In the genomic region with DNA sequence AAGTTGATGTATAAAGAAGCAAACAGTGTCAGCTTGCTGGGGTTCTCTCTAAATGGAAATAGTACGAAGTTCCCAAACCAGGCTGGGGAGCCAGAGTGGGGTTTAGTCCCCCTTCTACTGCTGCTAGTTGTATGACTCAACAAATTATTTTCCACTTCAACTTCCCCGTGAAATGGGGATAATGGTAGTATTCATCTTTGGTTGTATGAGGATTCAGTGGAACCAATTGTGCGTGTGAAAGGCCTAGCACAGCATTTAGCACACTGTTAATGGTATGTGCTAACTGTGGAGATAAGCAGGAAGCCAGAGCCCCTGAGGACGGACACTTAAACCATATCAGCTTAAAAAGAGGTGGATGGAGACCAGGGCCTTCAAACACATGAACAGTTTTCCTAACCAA, we compare ENCODE assay signal across 32 cellular contexts. TPM values are rescaled to one million over a fixed set of nuclear protein-coding genes. Genes with fewer than 3 reads are reported as not detected.
DNase-seq lines count a peak whose midpoint lies in the region; ATAC-seq, FAIRE-seq and TF ChIP-seq lines count a peak whose summit lies in the region.
"Had no signal": no experiment of that assay in that cellular context is flagged by ENCODE, and none has a peak within 500 bp of the region (broad histone marks: within the 10 kb centered on the region; RNA-seq: fewer than 3 reads in every experiment).

No MANE protein-coding gene starts in this region.

- TF ChIP-seq EP300 in K562 (IDR thresholded peaks at IDR 0.05; ENCODE audit: low read length) (no peak), HepG2 (IDR thresholded peaks at IDR 0.05; ENCODE audit: low read depth in 2 of 2, low read length in 2 of 2) (no peak), HepG2 (CRISPR knock-in tag; IDR thresholded peaks at IDR 0.05; ENCODE audit: borderline replicate concordance) (no peak)

- H3K4me3 ChIP-seq in K562 (no peak overlapping the region), HepG2 (replicated peaks in 1 of 3; ENCODE audit: insufficient read depth in 1 of 3, low read depth in 2 of 3, low read length in 3 of 3) (no peak overlapping the region), thyroid gland (replicated peaks in 1 of 3) (no peak overlapping the region)
- H3K4me3 ChIP-seq: breast epithelium, left lung, MG63, psoas muscle, sigmoid colon had no signal

- POLR2A ChIA-PET in K562 (lab: Yijun Ruan, JAX) (no interaction called here), HepG2 (lab: Yijun Ruan, JAX) (interaction anchor here (0.7 kb wide), 1 partner anchor 10 kb away, joined by 3 read pairs; no protein-coding TSS in a partner anchor)

- in situ Hi-C loops in K562 (cut with MboI) (loop anchor here (5.0 kb wide), 1 partner anchor 55 kb away; no protein-coding TSS in a partner anchor), HepG2 (cut with HindIII; ENCODE audit: extremely low pct_ligation_motif_present, low pct_unique_long_range_greater_than_20kb) (loop anchor here (5.0 kb wide), 1 partner anchor 55 kb away; no protein-coding TSS in a partner anchor)

- H3K27ac ChIP-seq in K562 (ENCODE audit: extremely low read depth, low read depth, low read length) (peak overlapping the region; percentile 33), HepG2 (ENCODE audit: extremely low read length, insufficient read depth, low read length) (no peak overlapping the region), thyroid gland (peak overlapping the region; percentile 41 to 59 (median 50))
- H3K27ac ChIP-seq: 22Rv1, breast epithelium, left lung, psoas muscle, sigmoid colon, VCaP had no signal

- ATAC-seq in K562: peak; percentile 10; the same call in 1 of the 3 replicates
- no peak for ATAC-seq in HepG2
- ATAC-seq in GM19324 (IDR thresholded peaks at IDR 0.05; ENCODE audit: low FRiP score, unreplicated experiment): no peak
- ATAC-seq in GM18511 (IDR thresholded peaks at IDR 0.05; ENCODE audit: unreplicated experiment): no peak
- ATAC-seq: activated CD4-positive, alpha-beta T cell treated with anti-CD3 and anti-CD28 coated beads for 36 hours; left lung; PC-3; psoas muscle; Right ventricle myocardium inferior had no signal

- H4K20me1 ChIP-seq in K562 (replicated peaks; ENCODE audit: control insufficient read depth, insufficient read depth, low read length) (no peaks in the 10 kb centered on the region), HepG2 (ENCODE audit: insufficient read depth, low read length) (no peaks in the 10 kb centered on the region)

- H2AFZ ChIP-seq in K562 (ENCODE audit: low read depth, low read length) (peak overlapping the region; percentile 4; the same call in 1 of the 2 replicates), HepG2 (ENCODE audit: low read length) (no peak overlapping the region)

- H3K9me1 ChIP-seq in K562 (ENCODE audit: control insufficient read depth, insufficient read depth, low read length): no peaks in the 10 kb centered on the region

- peak overlapping the region in 1 of 2 experiments; percentile 24; a peak in 1 of 4 replicates for H3K9ac ChIP-seq in K562 (ENCODE audit: insufficient read depth in 1 of 2, low read depth in 2 of 2, low read length in 2 of 2)
- no peak overlapping the region for H3K9ac ChIP-seq in HepG2 (ENCODE audit: insufficient read depth, low read depth, low read length)

- H3K36me3 ChIP-seq in K562 (ENCODE audit: control insufficient read depth, insufficient read depth, low read length): peaks cover 22% of the 10 kb centered on the region
- H3K36me3 ChIP-seq in HepG2 (replicated peaks in 1 of 2; ENCODE audit: control insufficient read depth in 1 of 2, insufficient read depth in 2 of 2, low read length in 2 of 2): peaks cover 6 to 28% of the 10 kb centered on the region in 2 experiments
- H3K36me3 ChIP-seq in thyroid gland: peaks cover 0 to 6% of the 10 kb centered on the region in 2 donors
- H3K36me3 ChIP-seq: breast epithelium, left lung, sigmoid colon had no signal

- no peak for TF ChIP-seq CTCF in K562 (IDR thresholded peaks at IDR 0.05 in 2 of 3, conservative IDR thresholded peaks at IDR 0.05 in 1 of 3; ENCODE audit: insufficient read depth in 2 of 3, low read depth in 1 of 3, low read length in 3 of 3)
- TF ChIP-seq CTCF in HepG2 (CRISPR knock-in tag; IDR thresholded peaks at IDR 0.05): no peak
- no peak for TF ChIP-seq CTCF in thyroid gland (IDR thresholded peaks at IDR 0.05)

- H3K27me3 ChIP-seq in K562 (ENCODE audit: control insufficient read depth in 2 of 2, insufficient read depth in 2 of 2, low read length in 2 of 2) (no peaks in the 10 kb centered on the region), HepG2 (ENCODE audit: control insufficient read depth in 1 of 2, insufficient read depth in 2 of 2, low read length in 2 of 2) (no peaks in the 10 kb centered on the region; a peak in 1 of 5 replicates), thyroid gland (no peaks in the 10 kb centered on the region)
- H3K27me3 ChIP-seq: breast epithelium, left lung, MG63, sigmoid colon had no signal

- BruUV-seq in K562 (replicated peaks; lab: Mats Ljungman, UMichigan): no TSS peak
- BruUV-seq in HepG2 (replicated peaks; lab: Mats Ljungman, UMichigan): no TSS peak

- TF ChIP-seq RAD21 in K562 (CRISPR knock-in tag; conservative IDR thresholded peaks at IDR 0.05 in 1 of 2, IDR thresholded peaks at IDR 0.05 in 1 of 2) (no peak), HepG2 (CRISPR knock-in tag; IDR thresholded peaks at IDR 0.05) (no peak)

- H3K9me3 ChIP-seq in K562 (replicated peaks; ENCODE audit: control insufficient read depth, insufficient read depth, low read depth, low read length) (peaks cover 5% of the 10 kb centered on the region), HepG2 (ENCODE audit: low read length) (no peaks in the 10 kb centered on the region), thyroid gland (no peaks in the 10 kb centered on the region)
- H3K9me3 ChIP-seq: breast epithelium, left lung, MG63, psoas muscle, sigmoid colon had no signal

- H3K79me2 ChIP-seq in K562 (ENCODE audit: control insufficient read depth, insufficient read depth, low read length) (peaks cover 39% of the 10 kb centered on the region), HepG2 (ENCODE audit: insufficient read depth, low read length) (peaks cover 50% of the 10 kb centered on the region)

- CTCF ChIA-PET in K562 (lab: Yijun Ruan, JAX; ENCODE audit: low intra/inter-chr PET ratio): no interaction called here
- CTCF ChIA-PET in HepG2 (lab: Yijun Ruan, JAX; ENCODE audit: low intra/inter-chr PET ratio, low total read pairs): no interaction called here

- peak; percentile 37 for DNase-seq in NCI-H1436 (lab: John Stamatoyannopoulos, UW)
- no peak for DNase-seq in NCI-H1436 treated with DMSO at 0.1 percent for 48 hours (lab: John Stamatoyannopoulos, UW)
- peak in 2 of 4 experiments; percentile 41 to 55 for DNase-seq in K562 (ENCODE audit: extremely low read depth in 1 of 4, low spot score in 3 of 4)
- DNase-seq in HepG2 (ENCODE audit: low spot score): no peak
- no peak for DNase-seq in thyroid gland
- no peak for DNase-seq in NCI-H187 treated with DMSO at 0.1 percent for 48 hours (lab: John Stamatoyannopoulos, UW)
- DNase-seq: activated CD4-positive, alpha-beta T cell treated with anti-CD3 and anti-CD28 coated beads for 36 hours; amniotic stem cell; DND-41; GF-D8; H7; KBM-7; left lung; MG63; NCI-H1105 treated with DMSO at 0.1 percent for 48 hours; NCI-H2081 treated with DMSO at 0.1 percent for 48 hours; NCI-H2227 treated with DMSO at 0.1 percent for 48 hours; NCI-H526; NK-92 treated with Interleukin-12 subunit alpha and Interleukin-12 subunit beta, amount 100 ng/mL, for 24 hours; PC-3; psoas muscle; sigmoid colon; stimulated activated CD4-positive, alpha-beta T cell treated with anti-CD3 and anti-CD28 coated beads, Interleukin-4, amount 100 ng/mL, for 1 hour; T-helper 9 cell; trophoblast cell had no signal

- intact Hi-C loops in K562 (cut with micrococcal nuclease) (loop anchor here (5.0 kb wide), 1 partner anchor 35 kb away; no protein-coding TSS in a partner anchor), HepG2 (cut with micrococcal nuclease; ENCODE audit: unreplicated experiment) (no loop called here), thyroid gland (cut with DNase I) (no loop called here)

- TF ChIP-seq POLR2A in K562 (conservative IDR thresholded peaks at IDR 0.05): no peak
- TF ChIP-seq POLR2A in HepG2 (IDR thresholded peaks at IDR 0.05; ENCODE audit: insufficient read depth in 1 of 2, low read depth in 2 of 2, low read length in 2 of 2): no peak
- no peak for TF ChIP-seq POLR2A in thyroid gland (IDR thresholded peaks at IDR 0.05)

- WGBS in K562 (ENCODE audit: insufficient coverage, low coverage, missing lambda C conversion rate): 19% methylated on average over 4 of the region's 4 CpGs
- 89% methylated on average over 4 of the region's 4 CpGs for WGBS in HepG2 (ENCODE audit: low lambda C conversion rate)
- WGBS in thyroid gland, 2 donors: 80 to 86% methylated on average over 4 of the region's 4 CpGs

- FAIRE-seq in K562 (lab: Jason Lieb, UNC): peak; percentile 40
- no peak for FAIRE-seq in HepG2 (lab: Jason Lieb, UNC)
- FAIRE-seq: HTR-8/SVneo had no signal

- H3K4me2 ChIP-seq in K562 (ENCODE audit: insufficient read depth, low read length) (peak overlapping the region; percentile 47), HepG2 (ENCODE audit: low read depth, low read length) (0 out of 2 replicates have a peak overlapping the region, but pooled peaks have one; percentile 99)

- peaks cover 19 to 36% of the 10 kb centered on the region in 2 experiments; a peak in 4 of 5 replicates for H3K4me1 ChIP-seq in K562 (replicated peaks in 1 of 2; ENCODE audit: control insufficient read depth in 2 of 2, insufficient read depth in 2 of 2, low read length in 2 of 2)
- peaks cover 62% of the 10 kb centered on the region for H3K4me1 ChIP-seq in HepG2 (ENCODE audit: insufficient read depth, low read length)
- H3K4me1 ChIP-seq in thyroid gland: peaks cover 32 to 43% of the 10 kb centered on the region in 2 donors
- H3K4me1 ChIP-seq: breast epithelium had no signal

RNA-seq across cellular contexts. Expression of a gene that starts 4.2 kb away (rescaled TPM):
- total RNA-seq in K562 (2011; cell fraction: chromatin; rRNA removed; ENCODE audit: low replicate concordance): 22.5 and 36.4 TPM in 2 replicates
- total RNA-seq in K562 (2011; cell fraction: nucleolus; rRNA removed): 26.7 and 27.8 TPM in 2 replicates
- 32.0 and 36.6 TPM in 2 replicates for total RNA-seq in K562 (2011; cell fraction: nucleoplasm; rRNA removed)
- 38.5 and 39.3 TPM in 2 replicates for total RNA-seq in K562 (2014; rRNA removed)
- 22.7 and 28.3 TPM in 2 replicates for total RNA-seq in K562 (2014; rRNA removed; fragmentation: Illumina TruSeq; extraction: Trizol)
- 19.3 and 21.3 TPM in 2 replicates for total RNA-seq in K562 (2015; rRNA removed; fragmentation: Illumina TruSeq; extraction: Trizol)
- 43.8 and 44.6 TPM in 2 replicates for total RNA-seq in K562 (2021)
- 62.2 and 79.2 TPM in 2 replicates for polyA plus RNA-seq in K562 (2011; rRNA removed)
- 63.9 and 78.2 TPM in 2 replicates for polyA plus RNA-seq in K562 (2011; cell fraction: cytosol; rRNA removed)
- polyA plus RNA-seq in K562 (2011; cell fraction: nucleus; rRNA removed): 64.5 and 74.7 TPM in 2 replicates
- polyA plus RNA-seq in K562 (2012): 26.7 and 28.9 TPM in 2 replicates
- 37.7 and 38.4 TPM in 2 replicates for polyA plus RNA-seq in K562 (2014; fragmentation: Illumina TruSeq; extraction: Trizol)
- polyA plus RNA-seq in K562 (2014; fragmentation: Nextera tagmentation; extraction: Ambion mirVana): 10 to 100 TPM in 1 of 2 experiments, 1 to 10 TPM in 1; 5.9 to 14.1 TPM
- polyA plus RNA-seq in K562 (2014; rRNA removed): 29.6 and 42.3 TPM in 2 replicates
- 57.5 and 71.7 TPM in 2 replicates for polyA minus RNA-seq in K562 (2011; rRNA and poly(A)+ RNA removed)
- 36.1 and 36.4 TPM in 2 replicates for polyA minus RNA-seq in K562 (2011; cell fraction: cytosol; rRNA and poly(A)+ RNA removed)
- polyA minus RNA-seq in K562 (2011; cell fraction: nucleus; rRNA and poly(A)+ RNA removed): 20.4 and 21.5 TPM in 2 replicates
- total RNA-seq in HepG2 (2016; rRNA removed; fragmentation: Illumina TruSeq; extraction: Trizol): 59.1 and 104 TPM in 2 replicates
- 7.1 and 7.4 TPM in 2 replicates for total RNA-seq in HepG2 (2016; cell fraction: cytosol; rRNA removed; fragmentation: Illumina TruSeq; extraction: Trizol; ENCODE audit: low read depth)
- 59.7 and 103 TPM in 2 replicates for total RNA-seq in HepG2 (2016; cell fraction: insoluble cytoplasmic fraction; rRNA removed; fragmentation: Illumina TruSeq; extraction: Trizol)
- total RNA-seq in HepG2 (2016; cell fraction: membrane; rRNA removed; fragmentation: Illumina TruSeq; extraction: Trizol): 22.6 and 22.9 TPM in 2 replicates
- total RNA-seq in HepG2 (2016; cell fraction: nucleus; rRNA removed; fragmentation: Illumina TruSeq; extraction: Trizol): 46.4 and 52.3 TPM in 2 replicates
- polyA plus RNA-seq in HepG2 (2011; rRNA removed): 73.1 and 95.3 TPM in 2 replicates
- polyA plus RNA-seq in HepG2 (2011; cell fraction: cytosol; rRNA removed): 78.7 and 91.6 TPM in 2 replicates
- 94.1 and 102 TPM in 2 replicates for polyA plus RNA-seq in HepG2 (2011; cell fraction: nucleus; rRNA removed)
- polyA plus RNA-seq in HepG2 (2012): 74.2 and 78.2 TPM in 2 replicates
- polyA plus RNA-seq in HepG2 (2016; cell fraction: cytosol; fragmentation: Illumina TruSeq; extraction: Trizol; ENCODE audit: low read depth): 10.6 and 11.4 TPM in 2 replicates
- polyA plus RNA-seq in HepG2 (2016; cell fraction: insoluble cytoplasmic fraction; fragmentation: Illumina TruSeq; extraction: Trizol; ENCODE audit: low read depth): 128 and 136 TPM in 2 replicates
- polyA plus RNA-seq in HepG2 (2016; cell fraction: membrane; fragmentation: Illumina TruSeq; extraction: Trizol; ENCODE audit: low read depth): 18.9 and 20.0 TPM in 2 replicates
- polyA plus RNA-seq in HepG2 (2016; cell fraction: nucleus; fragmentation: Illumina TruSeq; extraction: Trizol; ENCODE audit: insufficient read depth, low read depth): 92.1 and 93.6 TPM in 2 replicates
- polyA minus RNA-seq in HepG2 (2011; rRNA and poly(A)+ RNA removed; ENCODE audit: low replicate concordance): 117 and 252 TPM in 2 replicates
- 46.5 and 50.3 TPM in 2 replicates for polyA minus RNA-seq in HepG2 (2011; cell fraction: cytosol; rRNA and poly(A)+ RNA removed)
- polyA minus RNA-seq in HepG2 (2011; cell fraction: nucleus; rRNA and poly(A)+ RNA removed): 35.7 and 43.0 TPM in 2 replicates
- 100 to 1,000 TPM; 241 to 831 (median 477) TPM for total RNA-seq in thyroid gland
